In genomic region chr6:141963543-141964295, GRCh38 we compare ENCODE assay signal across 25 cellular contexts.
DNase-seq lines count a peak whose midpoint lies in the region; TF ChIP-seq lines count a peak whose summit lies in the region.
"Had no signal": no experiment of that assay in that cellular context is flagged by ENCODE, and none has a peak within 500 bp of the region (broad histone marks: within the 10 kb centered on the region; RNA-seq: fewer than 3 reads in every experiment).

No MANE protein-coding gene starts in this region.

- no peaks in the 10 kb centered on the region for H3K27me3 Mint-ChIP-seq in activated CD4-positive, alpha-beta T cell treated with anti-CD3 and anti-CD28 coated beads, Interleukin-2, amount 10 ng/mL, durations not matched to agents 7 days and 5 days
- H3K27me3 Mint-ChIP-seq: activated CD4-positive, alpha-beta T cell treated with anti-CD3 and anti-CD28 coated beads, Interleukin-2, amount 10 ng/mL, durations not matched to agents 24 days and 14 days had no signal

- H3K27ac Mint-ChIP-seq in activated CD4-positive, alpha-beta T cell treated with anti-CD3 and anti-CD28 coated beads, Interleukin-2, amount 10 ng/mL, durations not matched to agents 7 days and 5 days = no peak overlapping the region
- H3K27ac Mint-ChIP-seq: activated CD4-positive, alpha-beta T cell treated with anti-CD3 and anti-CD28 coated beads, Interleukin-2, amount 10 ng/mL, durations not matched to agents 24 days and 14 days; CD4-positive, alpha-beta T cell; nephron progenitor cell; T-helper 1 cell treated with Interleukin-12 subunit alpha and Interleukin-12 subunit beta and Interleukin-4 antibody, amounts not matched to agents 30 μg/mL and 1 μg/mL, for 36 hours had no signal

- CTCF ChIA-PET in AG04449 (lab: Yijun Ruan, JAX) = interaction anchor here (1.5 kb wide), 1 partner anchor 26 kb away, joined by 7 read pairs; no protein-coding TSS in a partner anchor
- CTCF ChIA-PET in activated CD4-positive, alpha-beta T cell treated with anti-CD3 and anti-CD28 coated beads, Interleukin-2, amount 10 ng/mL, durations not matched to agents 7 days and 5 days (lab: Charles Lee) = no interaction called here

- H3K9me3 ChIP-seq in hepatocyte (ENCODE audit: low read depth) = no peaks in the 10 kb centered on the region
- H3K9me3 ChIP-seq: heart left ventricle, Peyer's patch, sigmoid colon, thoracic aorta had no signal

- no peaks in the 10 kb centered on the region for H3K4me1 Mint-ChIP-seq in activated CD4-positive, alpha-beta T cell treated with anti-CD3 and anti-CD28 coated beads, Interleukin-2, amount 10 ng/mL, durations not matched to agents 7 days and 5 days
- H3K4me1 Mint-ChIP-seq: activated CD4-positive, alpha-beta T cell treated with anti-CD3 and anti-CD28 coated beads, Interleukin-2, amount 10 ng/mL, durations not matched to agents 24 days and 14 days; nephron progenitor cell had no signal

- peak overlapping the region; percentile 76 for H3K27ac ChIP-seq in hepatocyte
- H3K27ac ChIP-seq: brain microvascular endothelial cell, heart left ventricle, Peyer's patch, sigmoid colon, thoracic aorta had no signal

- H3K36me3 Mint-ChIP-seq in activated CD4-positive, alpha-beta T cell treated with anti-CD3 and anti-CD28 coated beads, Interleukin-2, amount 10 ng/mL, durations not matched to agents 7 days and 5 days (ENCODE audit: low read depth) = no peaks in the 10 kb centered on the region

- H3K4me1 ChIP-seq in hepatocyte (ENCODE audit: insufficient read depth) = no peaks in the 10 kb centered on the region
- H3K4me1 ChIP-seq: heart left ventricle, Peyer's patch, sigmoid colon had no signal

- no peaks in the 10 kb centered on the region for H3K36me3 ChIP-seq in hepatocyte (replicated peaks; ENCODE audit: insufficient read depth, low read depth)
- H3K36me3 ChIP-seq: brain microvascular endothelial cell, heart left ventricle, Peyer's patch, sigmoid colon, thoracic aorta had no signal

- 91% methylated on average over 3 of the region's 3 CpGs for WGBS in hepatocyte (ENCODE audit: low lambda C conversion rate, missing lambda C conversion rate)

- POLR2A ChIA-PET in AG04449 (lab: Yijun Ruan, JAX) = no interaction called here
- POLR2A ChIA-PET in activated CD4-positive, alpha-beta T cell treated with anti-CD3 and anti-CD28 coated beads, Interleukin-2, amount 10 ng/mL, durations not matched to agents 7 days and 5 days (lab: Charles Lee) = interaction anchor here (0.5 kb wide), 1 partner anchor 68 kb away, joined by 4 read pairs; no protein-coding TSS in a partner anchor

- H3K4me3 ChIP-seq in AG04449 (ENCODE audit: low read depth, low read length) = no peak overlapping the region
- no peak overlapping the region for H3K4me3 ChIP-seq in hepatocyte
- H3K4me3 ChIP-seq: heart left ventricle, Peyer's patch, sigmoid colon, thoracic aorta had no signal

- peak; percentile 41 for DNase-seq in AG04449 (ENCODE audit: low read depth, low spot score)
- DNase-seq in EH (ENCODE audit: low read depth) = peak; percentile 10
- DNase-seq in RPMI7951 (ENCODE audit: low read depth) = peak; percentile 15
- no peak for DNase-seq in hepatocyte (ENCODE audit: low spot score)
- DNase-seq in islet precursor cell = no peak
- no peak for DNase-seq in NCI-H2227 treated with DMSO at 0.1 percent for 48 hours (lab: John Stamatoyannopoulos, UW)
- DNase-seq in SHP77 treated with DMSO at 0.1 percent for 48 hours (lab: John Stamatoyannopoulos, UW) = no peak
- no peak for DNase-seq in activated CD4-positive, alpha-beta T cell treated with anti-CD3 and anti-CD28 coated beads, Interleukin-2, amount 10 ng/mL, durations not matched to agents 7 days and 5 days
- DNase-seq: activated CD4-positive, alpha-beta T cell treated with anti-CD3 and anti-CD28 coated beads, Interleukin-2, amount 10 ng/mL, durations not matched to agents 24 days and 14 days; activated effector memory CD4-positive, alpha-beta T cell treated with Interleukin-2 at 50 U/mL for 16 hours; brain microvascular endothelial cell; CD4-positive, alpha-beta T cell; cortex of kidney; GDM1; heart left ventricle; KBM-7; midbrain; NCI-H187 treated with DMSO at 0.1 percent for 48 hours; NCI-H446 treated with DMSO at 0.1 percent for 48 hours; nephron progenitor cell; NK-92 treated with Interleukin-12 subunit alpha and Interleukin-12 subunit beta, amount 100 ng/mL, for 24 hours; Peyer's patch; sigmoid colon had no signal

- no peaks in the 10 kb centered on the region for H3K27me3 ChIP-seq in hepatocyte
- H3K27me3 ChIP-seq: brain microvascular endothelial cell, heart left ventricle, Peyer's patch, sigmoid colon had no signal

- H3K4me2 ChIP-seq in hepatocyte = no peak overlapping the region

- H3K4me3 Mint-ChIP-seq in activated CD4-positive, alpha-beta T cell treated with anti-CD3 and anti-CD28 coated beads, Interleukin-2, amount 10 ng/mL, durations not matched to agents 7 days and 5 days = no peak overlapping the region
- H3K4me3 Mint-ChIP-seq: activated CD4-positive, alpha-beta T cell treated with anti-CD3 and anti-CD28 coated beads, Interleukin-2, amount 10 ng/mL, durations not matched to agents 24 days and 14 days; CD4-positive, alpha-beta T cell; nephron progenitor cell; T-helper 1 cell treated with Interleukin-12 subunit alpha and Interleukin-12 subunit beta and Interleukin-4 antibody, amounts not matched to agents 30 μg/mL and 1 μg/mL, for 36 hours had no signal

- H3K79me2 ChIP-seq in hepatocyte = no peaks in the 10 kb centered on the region

- H3K9me2 ChIP-seq in hepatocyte (replicated peaks; ENCODE audit: insufficient read depth) = no peaks in the 10 kb centered on the region

- no peaks in the 10 kb centered on the region for H4K20me1 ChIP-seq in hepatocyte (ENCODE audit: insufficient read depth, poor library complexity, severe bottlenecking)

- H2AFZ ChIP-seq in hepatocyte = no peak overlapping the region

- TF ChIP-seq CTCF in AG04449 (IDR thresholded peaks at IDR 0.05; ENCODE audit: insufficient read depth, low read length, missing control alignments) (no peak), hepatocyte (IDR thresholded peaks at IDR 0.05; ENCODE audit: poor library complexity) (no peak)

- no peaks in the 10 kb centered on the region for H3K9me3 Mint-ChIP-seq in activated CD4-positive, alpha-beta T cell treated with anti-CD3 and anti-CD28 coated beads, Interleukin-2, amount 10 ng/mL, durations not matched to agents 7 days and 5 days
- H3K9me3 Mint-ChIP-seq: activated CD4-positive, alpha-beta T cell treated with anti-CD3 and anti-CD28 coated beads, Interleukin-2, amount 10 ng/mL, durations not matched to agents 24 days and 14 days; CD4-positive, alpha-beta T cell; T-helper 1 cell treated with Interleukin-12 subunit alpha and Interleukin-12 subunit beta and Interleukin-4 antibody, amounts not matched to agents 30 μg/mL and 1 μg/mL, for 36 hours had no signal

Comparison
In these comparisons a context has a peak if more than half of its experiments do, and no peak if none do; other contexts are left out.
1. DNase-seq: peak in AG04449 (single experiment), EH (single experiment) and RPMI7951 (single experiment); none in hepatocyte (single experiment), islet precursor cell (single experiment), NCI-H2227 treated with DMSO at 0.1 percent for 48 hours (single experiment), SHP77 treated with DMSO at 0.1 percent for 48 hours (single experiment) and activated CD4-positive, alpha-beta T cell treated with anti-CD3 and anti-CD28 coated beads, Interleukin-2, amount 10 ng/mL, durations not matched to agents 7 days and 5 days (single experiment).